Comparison of ENCODE assay signal across 8 cellular contexts in genomic region chr5:59296317-59297264, GRCh38.
DNase-seq lines count a peak whose midpoint lies in the region; ATAC-seq and TF ChIP-seq lines count a peak whose summit lies in the region.

No MANE protein-coding gene starts in this region.

- peaks cover 3% of the 10 kb centered on the region for H3K27me3 Mint-ChIP-seq in GM23338 (ENCODE audit: insufficient read depth, low read depth, poor library complexity)

- H3K36me3 ChIP-seq in muscle layer of colon (ENCODE audit: insufficient read depth, low read length) (no peaks in the 10 kb centered on the region), GM23338 (ENCODE audit: insufficient read depth) (no peaks in the 10 kb centered on the region)

- no peaks in the 10 kb centered on the region for H3K9me3 Mint-ChIP-seq in GM23338

- H3K27ac ChIP-seq in muscle layer of colon (ENCODE audit: low read depth, low read length) = peak overlapping the region; percentile 40
- H3K27ac ChIP-seq in GM23338 (ENCODE audit: low read depth) = no peak overlapping the region

- no peak overlapping the region for H3K4me3 Mint-ChIP-seq in GM23338

- no peaks in the 10 kb centered on the region for H3F3A ChIP-seq in GM23338 (replicated peaks; ENCODE audit: low read depth)

- no peak overlapping the region for H3K4me2 ChIP-seq in GM23338

- H3K79me2 ChIP-seq in GM23338 (replicated peaks; ENCODE audit: insufficient read depth) = no peaks in the 10 kb centered on the region

- no peaks in the 10 kb centered on the region for H3K9me3 ChIP-seq in muscle layer of colon (ENCODE audit: low read length)

- H3K4me3 ChIP-seq in AG10803 (ENCODE audit: low read length) (peak overlapping the region; percentile 48), muscle layer of colon (ENCODE audit: low read depth in 1 of 2, low read length in 2 of 2) (peak overlapping the region in 1 of 2 donors; percentile 40), GM23338 (no peak overlapping the region)

- H2AFZ ChIP-seq in GM23338 = no peak overlapping the region

- H3K9ac ChIP-seq in muscle layer of colon (ENCODE audit: low read length) = peak overlapping the region; percentile 35

- no peak for TF ChIP-seq CTCF in AG10803 (conservative IDR thresholded peaks at IDR 0.05; ENCODE audit: low read length)
- TF ChIP-seq CTCF in GM23338 (conservative IDR thresholded peaks at IDR 0.05; ENCODE audit: low read depth in 2 of 2) = no peak

- no peaks in the 10 kb centered on the region for H3K27me3 ChIP-seq in muscle layer of colon (ENCODE audit: control insufficient read depth in 1 of 2, insufficient read depth in 2 of 2, low read length in 2 of 2)
- no peaks in the 10 kb centered on the region for H3K27me3 ChIP-seq in GM23338 (ENCODE audit: insufficient read depth)

- H3K9me2 ChIP-seq in GM23338 (ENCODE audit: insufficient read depth) = 0 out of 2 replicates have a peak, but pooled peaks cover 6% of the 10 kb centered on the region

- H3K4me1 ChIP-seq in muscle layer of colon (ENCODE audit: insufficient read depth, low read length) = peaks cover 54% of the 10 kb centered on the region
- H3K4me1 ChIP-seq in GM23338 (ENCODE audit: insufficient read depth) = no peaks in the 10 kb centered on the region

- no peak for ATAC-seq in GM23338
- ATAC-seq in HG02970 (IDR thresholded peaks at IDR 0.05; ENCODE audit: low FRiP score, unreplicated experiment) = no peak

- H3K27ac Mint-ChIP-seq in GM23338 = no peak overlapping the region

- no peaks in the 10 kb centered on the region for H4K20me1 ChIP-seq in GM23338 (replicated peaks; ENCODE audit: insufficient read depth)

- peaks cover 3% of the 10 kb centered on the region; the same call in 1 of the 3 replicates for H3K36me3 Mint-ChIP-seq in GM23338 (ENCODE audit: low read depth)

- DNase-seq in AG10803 (ENCODE audit: low read depth) = peak; percentile 25
- DNase-seq in Kasumi-1 (lab: John Stamatoyannopoulos, UW) = peak; percentile 2 to 20
- DNase-seq in dermis blood vessel endothelial cell = peak; percentile 67
- no peak for DNase-seq in GM23338 (ENCODE audit: low spot score)
- no peak for DNase-seq in COR-L47 (lab: John Stamatoyannopoulos, UW)
- no peak for DNase-seq in UCSD-AML1 (lab: John Stamatoyannopoulos, UW; ENCODE audit: unreplicated experiment)

- H3K4me1 Mint-ChIP-seq in GM23338 = no peaks in the 10 kb centered on the region

TF ChIP-seq in GM23338, 12 proteins besides CTCF, POLR2A, EP300 and RAD21:
- no peak for TF ChIP-seq CREB1 (CRISPR knock-in tag; IDR thresholded peaks at IDR 0.05; ENCODE audit: low read depth)

Comparison
In these comparisons a context has a peak if more than half of its experiments do, and no peak if none do; other contexts are left out.
1. DNase-seq: peak in AG10803 (single experiment), Kasumi-1 (2 of 2) and dermis blood vessel endothelial cell (single experiment); none in GM23338 (single experiment), COR-L47 (single experiment) and UCSD-AML1 (single experiment).